Comparison of ENCODE assay signal across 18 cellular contexts in the genomic region with DNA sequence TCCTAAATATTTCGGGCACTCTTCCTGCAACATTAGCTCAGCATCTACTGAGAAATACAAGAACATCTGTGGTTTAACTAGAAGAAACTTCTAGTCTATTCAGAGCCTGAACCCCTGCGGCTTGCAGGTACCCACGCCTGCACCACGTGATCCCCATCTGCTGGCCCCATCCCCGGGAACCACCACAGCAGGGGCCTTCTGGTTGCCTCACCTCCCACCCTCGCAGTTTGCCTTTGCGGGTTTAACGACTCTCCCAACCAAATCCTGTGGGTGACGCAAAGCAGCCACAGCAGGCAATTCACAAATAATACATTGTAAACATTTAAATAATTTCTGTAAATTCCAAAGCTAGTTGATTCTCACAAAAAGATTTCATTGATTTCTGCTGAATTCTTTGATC.
DNase-seq lines count a peak whose midpoint lies in the region; ATAC-seq lines count a peak whose summit lies in the region.
"Had no signal": no experiment of that assay in that cellular context is flagged by ENCODE, and none has a peak within 500 bp of the region (broad histone marks: within the 10 kb centered on the region; RNA-seq: fewer than 3 reads in every experiment).

No MANE protein-coding gene starts in this region.

- H3K18ac ChIP-seq in neuronal stem cell (ENCODE audit: low read length) = peak overlapping the region; percentile 3

- H3K9me3 ChIP-seq in KOPT-K1 (ENCODE audit: insufficient read depth, low read length, poor library complexity, severe bottlenecking) (peaks cover 11% of the 10 kb centered on the region), neuronal stem cell (replicated peaks in 1 of 2; ENCODE audit: control insufficient read depth in 2 of 2, insufficient read depth in 1 of 2, low read depth in 1 of 2, low read length in 2 of 2) (no peaks in the 10 kb centered on the region)
- H3K9me3 ChIP-seq: adrenal gland, tibial artery had no signal

- peak; percentile 18 to 53 for DNase-seq in NCI-H2081 (lab: John Stamatoyannopoulos, UW)
- no peak for DNase-seq in NCI-H2081 treated with DMSO at 0.1 percent for 48 hours (lab: John Stamatoyannopoulos, UW)
- DNase-seq in activated CD8-positive, alpha-beta memory T cell treated with anti-CD3 and anti-CD28 coated beads, Interleukin-2, amount 50 U/mL, for 4 hours = peak; percentile 29
- no peak for DNase-seq in neuronal stem cell (ENCODE audit: low spot score)
- no peak for DNase-seq in NCI-H2196 (lab: John Stamatoyannopoulos, UW; ENCODE audit: unreplicated experiment)
- DNase-seq: 8988T; adrenal gland; CD4-positive, CD25-positive, alpha-beta regulatory T cell; erythroblast; left ventricle myocardium superior; nephron progenitor cell; PC-3; right cardiac atrium; tibial artery had no signal

- H3K27ac ChIP-seq in KOPT-K1 (ENCODE audit: low read depth, low read length, poor library complexity, severe bottlenecking) (peak overlapping the region; percentile 99), neuronal stem cell (replicated peaks; ENCODE audit: low read length) (no peak overlapping the region)
- H3K27ac ChIP-seq: adrenal gland, hepatocyte, tibial artery had no signal

- no peak overlapping the region for H4K8ac ChIP-seq in neuronal stem cell (ENCODE audit: low read depth, low read length)

- no peaks in the 10 kb centered on the region for H3K79me1 ChIP-seq in neuronal stem cell (ENCODE audit: low read depth, low read length)

- H2AK5ac ChIP-seq in neuronal stem cell (ENCODE audit: low read depth, low read length) = no peak overlapping the region

- H3K9ac ChIP-seq in neuronal stem cell (ENCODE audit: low read depth, low read length, poor library complexity) = no peak overlapping the region

- no peak overlapping the region for H2BK15ac ChIP-seq in neuronal stem cell (ENCODE audit: low read length)

- peaks cover 0 to 5% (median 0%) of the 10 kb centered on the region in 3 experiments for H3K27me3 ChIP-seq in neuronal stem cell (ENCODE audit: control insufficient read depth in 3 of 3, insufficient read depth in 3 of 3, low read depth in 1 of 3, low read length in 3 of 3)
- H3K27me3 ChIP-seq: adrenal gland, hepatocyte, tibial artery had no signal

- H3K4me2 ChIP-seq in neuronal stem cell (ENCODE audit: insufficient read depth, low read length, poor library complexity, severe bottlenecking) = no peak overlapping the region
- H3K4me2 ChIP-seq: hepatocyte had no signal

- WGBS in neuronal stem cell (ENCODE audit: extremely low coverage in 2 of 2, insufficient read length in 2 of 2, insufficient replicate concordance in 1 of 2), 2 donors = no CpG with 5 or more reads among the region's 9 CpGs

- no peak overlapping the region for H2AFZ ChIP-seq in neuronal stem cell (ENCODE audit: low read length)
- H2AFZ ChIP-seq: hepatocyte had no signal

- no peak overlapping the region for H3K23ac ChIP-seq in neuronal stem cell (ENCODE audit: low read depth, low read length, poor library complexity)

- no peak overlapping the region for H2BK120ac ChIP-seq in neuronal stem cell (ENCODE audit: low read depth, low read length)

- H2BK12ac ChIP-seq in neuronal stem cell (ENCODE audit: low read length) = no peak overlapping the region

- no peak overlapping the region for H3K14ac ChIP-seq in neuronal stem cell (ENCODE audit: low read length)

- no peak overlapping the region for H3K4ac ChIP-seq in neuronal stem cell (ENCODE audit: low read length)

- no peak for ATAC-seq in GM19463 (IDR thresholded peaks at IDR 0.05; ENCODE audit: unreplicated experiment)
- no peak for ATAC-seq in HG02610 (IDR thresholded peaks at IDR 0.05; ENCODE audit: unreplicated experiment)
- ATAC-seq: left ventricle myocardium superior, PC-3, right cardiac atrium had no signal

- no peak overlapping the region for H2BK5ac ChIP-seq in neuronal stem cell (ENCODE audit: low read length)

- peaks cover 2 to 5% of the 10 kb centered on the region in 2 donors for H3K4me1 ChIP-seq in neuronal stem cell (ENCODE audit: control insufficient read depth in 2 of 2, insufficient read depth in 1 of 2, low read depth in 1 of 2, low read length in 2 of 2)
- H3K4me1 ChIP-seq: adrenal gland, tibial artery had no signal

- H3K4me3 ChIP-seq in neuronal stem cell (ENCODE audit: low read length in 2 of 2) = no peak overlapping the region
- H3K4me3 ChIP-seq: adrenal gland, hepatocyte, tibial artery had no signal

- no peak overlapping the region for H4K91ac ChIP-seq in neuronal stem cell (ENCODE audit: low read depth, low read length, poor library complexity)

- H3K36me3 ChIP-seq in KOPT-K1 (ENCODE audit: insufficient read depth, low read length) (peaks cover 40% of the 10 kb centered on the region), neuronal stem cell (replicated peaks in 1 of 2; ENCODE audit: control insufficient read depth in 2 of 2, insufficient read depth in 2 of 2, low read length in 2 of 2) (no peaks in the 10 kb centered on the region)
- H3K36me3 ChIP-seq: adrenal gland, tibial artery had no signal

Comparison
In these comparisons a context has a peak if more than half of its experiments do, and no peak if none do; other contexts are left out.
1. DNase-seq: peak in NCI-H2081 (2 of 2) and activated CD8-positive, alpha-beta memory T cell treated with anti-CD3 and anti-CD28 coated beads, Interleukin-2, amount 50 U/mL, for 4 hours (single experiment); none in NCI-H2081 treated with DMSO at 0.1 percent for 48 hours (single experiment), neuronal stem cell (single experiment) and NCI-H2196 (single experiment).